Comparison of ENCODE assay signal across 18 cellular contexts in genomic region chr1:104989012-104989411, GRCh38.
"Had no signal": no experiment of that assay in that cellular context is flagged by ENCODE, and none has a peak within 500 bp of the region (broad histone marks: within the 10 kb centered on the region; RNA-seq: fewer than 3 reads in every experiment).

No MANE protein-coding gene starts in this region.

- DNase-seq: IMR-90, Karpas-422, KG1, MG63, NCI-H1092 treated with DMSO at 0.1 percent for 48 hours, NCI-H1436, NCI-H187, NCI-H2029, NCI-H2171 treated with DMSO at 0.1 percent for 48 hours, NCI-H345, NCI-H446 treated with DMSO at 0.1 percent for 48 hours, NCI-H510A treated with DMSO at 0.1 percent for 48 hours, NCI-H748 treated with DMSO at 0.1 percent for 48 hours, SHP77 treated with DMSO at 0.1 percent for 48 hours, SJCRH30 had no signal

- FAIRE-seq: HepG2 had no signal

- H3K27me3 ChIP-seq: MG63 had no signal

- ATAC-seq: HepG2, Right ventricle myocardium inferior, SK-N-SH treated with all-trans-retinoic acid at 6 μM for 48 hours had no signal

- H3K36me3 ChIP-seq: MG63, SJCRH30 had no signal

- H3K27ac ChIP-seq: SJCRH30 had no signal

- H3K9me3 ChIP-seq: MG63, SJCRH30 had no signal

- H3K4me3 ChIP-seq: MG63, SJCRH30 had no signal

- H3K4me1 ChIP-seq: SJCRH30 had no signal
